9 cellular contexts compared by ENCODE assay signal in genomic region chr3:31960793-31961431, GRCh38. TPM values are rescaled to one million over a fixed set of nuclear protein-coding genes. Genes with fewer than 3 reads are reported as not detected.
DNase-seq lines count a peak whose midpoint lies in the region; ATAC-seq and TF ChIP-seq lines count a peak whose summit lies in the region.
"Had no signal": no experiment of that assay in that cellular context is flagged by ENCODE, and none has a peak within 500 bp of the region (broad histone marks: within the 10 kb centered on the region; RNA-seq: fewer than 3 reads in every experiment).

No MANE protein-coding gene starts in this region.

- 0 out of 2 replicates have a peak, but pooled peaks cover under 1% of the 10 kb centered on the region for H3K9me3 Mint-ChIP-seq in HFFc6

- H3F3A ChIP-seq in SU-DHL-6 (ENCODE audit: insufficient read depth), result peaks cover 59% of the 10 kb centered on the region

- intact Hi-C loops in left lung (cut with DNase I), result no loop called here

- H3K36me3 Mint-ChIP-seq in HFFc6 (ENCODE audit: low read depth), result no peaks in the 10 kb centered on the region

- no peak overlapping the region for H2AFZ ChIP-seq in SU-DHL-6 (ENCODE audit: low read depth, low read length, severe bottlenecking)

- H3K79me2 ChIP-seq in SU-DHL-6 (ENCODE audit: insufficient read depth, low read length), result peaks cover 91% of the 10 kb centered on the region

- H3K9me2 ChIP-seq in SU-DHL-6 (replicated peaks; ENCODE audit: insufficient read depth, low read length), result no peaks in the 10 kb centered on the region

- H3K9ac ChIP-seq in SU-DHL-6 (ENCODE audit: low read length), result peak overlapping the region; percentile 64

- peak overlapping the region; percentile 98 for H3K27ac ChIP-seq in SU-DHL-6 (ENCODE audit: low read depth, low read length)
- H3K27ac ChIP-seq in left lung, result peak overlapping the region; percentile 42 to 72

- TF ChIP-seq CTCF in HFFc6 (IDR thresholded peaks at IDR 0.05), result no peak
- no peak for TF ChIP-seq CTCF in SU-DHL-6 (IDR thresholded peaks at IDR 0.05; ENCODE audit: insufficient read depth, low read length, poor library complexity, severe bottlenecking)
- TF ChIP-seq CTCF in left lung (IDR thresholded peaks at IDR 0.05), result no peak

- peak overlapping the region; percentile 76 for H3K27ac Mint-ChIP-seq in HFFc6

- ATAC-seq in left lung, result peak; percentile 71

- H4K20me1 ChIP-seq in SU-DHL-6 (ENCODE audit: low read depth, low read length), result no peaks in the 10 kb centered on the region

- H3K4me1 ChIP-seq in left lung, result peaks cover 29 to 32% of the 10 kb centered on the region in 2 donors

- H3K4me2 ChIP-seq in SU-DHL-6 (ENCODE audit: low read depth, low read length, poor library complexity, severe bottlenecking), result peak overlapping the region; percentile 95

- peaks cover 3% of the 10 kb centered on the region for H3K27me3 Mint-ChIP-seq in HFFc6 (ENCODE audit: insufficient read depth)

- DNase-seq in COLO829 (ENCODE audit: low spot score) (peak; percentile 24), HFFc6 (peak; percentile 36), left lung (no peak), midbrain (lab: John Stamatoyannopoulos, UW) (no peak), DMS114 treated with DMSO at 0.1 percent for 48 hours (lab: John Stamatoyannopoulos, UW; ENCODE audit: unreplicated experiment) (no peak)
- no peak for DNase-seq in stimulated activated CD4-positive, alpha-beta T cell treated with anti-CD3 and anti-CD28 coated beads, Interleukin-2, amount 100 ng/mL, for 24 hours
- no peak for DNase-seq in activated CD4-positive, alpha-beta T cell treated with anti-CD3 and anti-CD28 coated beads, Interleukin-2, amount 50 U/mL, for 48 hours
- DNase-seq: T-helper 9 cell had no signal

- peaks cover 4% of the 10 kb centered on the region; the same call in 1 of the 2 replicates for H3K36me3 ChIP-seq in SU-DHL-6 (ENCODE audit: low read length)
- no peaks in the 10 kb centered on the region for H3K36me3 ChIP-seq in left lung

- H3K9me3 ChIP-seq in SU-DHL-6 (ENCODE audit: insufficient read depth, low read length) (peaks cover 4% of the 10 kb centered on the region; the same call in 1 of the 2 replicates), left lung (peaks cover 0 to 2% of the 10 kb centered on the region in 2 donors)

- peak overlapping the region; percentile 52 for H3K4me3 ChIP-seq in SU-DHL-6 (ENCODE audit: insufficient read depth, low read length, poor library complexity, severe bottlenecking)
- H3K4me3 ChIP-seq in left lung, result no peak overlapping the region

- peaks cover 36% of the 10 kb centered on the region for H3K4me1 Mint-ChIP-seq in HFFc6 (ENCODE audit: low read depth)

- H3K27me3 ChIP-seq in SU-DHL-6 (ENCODE audit: low read length), result no peaks in the 10 kb centered on the region
- no peaks in the 10 kb centered on the region for H3K27me3 ChIP-seq in left lung

- H3K4me3 Mint-ChIP-seq in HFFc6, result peak overlapping the region; percentile 86

RNA-seq across cellular contexts. Expression of gene OSBPL10, which starts 20.1 kb away (rescaled TPM):
- 1 to 10 TPM; 7.3 to 8.9 (median 8.6) TPM for total RNA-seq in HFFc6 (2021; fragmentation: NEBNext Ultra II Directional; extraction: Animal tissue kit (Norgen Biotek cat#: 25700))
- total RNA-seq in left lung, result 10 to 100 TPM; 26.6 to 27.2 TPM

RNA-seq across cellular contexts. Expression of gene ZNF860, which starts 20.6 kb away (rescaled TPM):
- total RNA-seq in HFFc6 (2021; fragmentation: NEBNext Ultra II Directional; extraction: Animal tissue kit (Norgen Biotek cat#: 25700)), result under 1 TPM; 0.14 to 0.33 (median 0.17) TPM
- 1 to 10 TPM; 1.9 to 2.3 TPM for total RNA-seq in left lung

Comparison
In these comparisons a context has a peak if more than half of its experiments do, and no peak if none do; other contexts are left out.
1. DNase-seq: peak in COLO829 (single experiment) and HFFc6 (single experiment); none in left lung (0 of 2), midbrain (single experiment), stimulated activated CD4-positive, alpha-beta T cell treated with anti-CD3 and anti-CD28 coated beads, Interleukin-2, amount 100 ng/mL, for 24 hours (0 of 2), activated CD4-positive, alpha-beta T cell treated with anti-CD3 and anti-CD28 coated beads, Interleukin-2, amount 50 U/mL, for 48 hours (0 of 2) and DMS114 treated with DMSO at 0.1 percent for 48 hours (single experiment).